In the genomic region with DNA sequence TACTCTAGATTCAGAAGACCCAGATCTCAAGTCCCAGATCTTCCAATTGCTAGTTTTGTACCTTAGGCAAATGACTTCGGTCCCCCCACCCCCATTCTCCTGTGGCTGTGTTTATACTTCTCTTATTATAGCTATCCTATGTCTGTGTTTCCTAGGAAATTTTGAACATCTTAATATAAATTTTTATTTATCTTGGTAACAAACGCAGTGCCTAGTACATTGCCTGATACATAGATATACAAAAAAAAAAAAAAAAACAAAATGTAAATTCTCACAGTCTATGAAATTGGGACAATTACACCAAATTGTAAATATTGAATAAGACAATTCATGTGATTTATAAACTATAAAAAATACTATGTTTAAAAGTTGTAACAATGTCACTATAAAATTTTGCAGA, we compare ENCODE assay signal across 18 cellular contexts.
A peak's percentile ranks its signal among the peaks of the same experiment; 100 is the strongest.
DNase-seq lines count a peak whose midpoint lies in the region; ATAC-seq and TF ChIP-seq lines count a peak whose summit lies in the region.
"Had no signal": no experiment of that assay in that cellular context is flagged by ENCODE, and none has a peak within 500 bp of the region (broad histone marks: within the 10 kb centered on the region; RNA-seq: fewer than 3 reads in every experiment).

No MANE protein-coding gene starts in this region.

- no peaks in the 10 kb centered on the region for H3K27me3 Mint-ChIP-seq in GM23338 (ENCODE audit: insufficient read depth, low read depth, poor library complexity)
- no peaks in the 10 kb centered on the region for H3K27me3 Mint-ChIP-seq in nephron progenitor cell (ENCODE audit: low read depth, poor library complexity)
- H3K27me3 Mint-ChIP-seq in activated T-cell treated with anti-CD3 and anti-CD28 coated beads, Interleukin-2, amount 50 U/mL, for 24 hours = peaks cover 35% of the 10 kb centered on the region

- no peaks in the 10 kb centered on the region for H4K20me1 ChIP-seq in GM23338 (replicated peaks; ENCODE audit: insufficient read depth)

- H3K27ac Mint-ChIP-seq in GM23338 (no peak overlapping the region), nephron progenitor cell (no peak overlapping the region)
- H3K27ac Mint-ChIP-seq in activated T-cell treated with anti-CD3 and anti-CD28 coated beads, Interleukin-2, amount 50 U/mL, for 24 hours = no peak overlapping the region
- H3K27ac Mint-ChIP-seq: activated CD8-positive, alpha-beta memory T cell treated with anti-CD3 and anti-CD28 coated beads, Interleukin-2, amount 10 ng/mL, durations not matched to agents 7 days and 5 days; activated naive CD8-positive, alpha-beta T cell treated with anti-CD3 and anti-CD28 coated beads, Interleukin-2, amount 50 U/mL, for 24 hours; CD8-positive, alpha-beta T cell had no signal

- H3K79me2 ChIP-seq in GM23338 (replicated peaks; ENCODE audit: insufficient read depth) = no peaks in the 10 kb centered on the region
- H3K79me2 ChIP-seq in parathyroid adenoma = no peaks in the 10 kb centered on the region

- H2AFZ ChIP-seq in GM23338 = no peak overlapping the region
- peak overlapping the region; percentile 86 for H2AFZ ChIP-seq in parathyroid adenoma

- peaks cover 20% of the 10 kb centered on the region for H3K4me1 ChIP-seq in GM23338 (ENCODE audit: insufficient read depth)
- H3K4me1 ChIP-seq in SJCRH30 = peaks cover 29% of the 10 kb centered on the region
- peaks cover 11 to 22% of the 10 kb centered on the region in 2 donors for H3K4me1 ChIP-seq in duodenal mucosa (ENCODE audit: control insufficient read depth in 1 of 2, insufficient read depth in 2 of 2, low read length in 2 of 2)
- H3K4me1 ChIP-seq in parathyroid adenoma = no peaks in the 10 kb centered on the region

- H3K27ac ChIP-seq in GM23338 (ENCODE audit: low read depth) = no peak overlapping the region
- peak overlapping the region; percentile 91 for H3K27ac ChIP-seq in SJCRH30
- H3K27ac ChIP-seq in duodenal mucosa (ENCODE audit: low read depth, low read length) = peak overlapping the region; percentile 30
- H3K27ac ChIP-seq in parathyroid adenoma = peak overlapping the region; percentile 77

- DNase-seq in GM23338 (ENCODE audit: low spot score) (no peak), SJCRH30 (no peak), nephron progenitor cell (no peak), NCI-H2107 (lab: John Stamatoyannopoulos, UW) (no peak)
- no peak for DNase-seq in activated T-cell treated with anti-CD3 and anti-CD28 coated beads, Interleukin-2, amount 50 U/mL, for 24 hours
- DNase-seq: activated CD4-positive, alpha-beta T cell treated with anti-CD3 and anti-CD28 coated beads for 4 hours; activated CD8-positive, alpha-beta memory T cell treated with anti-CD3 and anti-CD28 coated beads, Interleukin-2, amount 10 ng/mL, durations not matched to agents 7 days and 5 days; activated effector memory CD4-positive, alpha-beta T cell treated with Interleukin-2 at 50 U/mL for 16 hours; activated naive CD8-positive, alpha-beta T cell treated with anti-CD3 and anti-CD28 coated beads, Interleukin-2, amount 50 U/mL, for 24 hours; CD8-positive, alpha-beta T cell; effector CD4-positive, alpha-beta T cell; NCI-H146; NCI-H345; SW 1271 had no signal

- H3K36me3 Mint-ChIP-seq in GM23338 (ENCODE audit: low read depth) (peaks cover 3% of the 10 kb centered on the region; the same call in 1 of the 3 replicates), nephron progenitor cell (ENCODE audit: low read depth) (no peaks in the 10 kb centered on the region)
- H3K36me3 Mint-ChIP-seq in activated T-cell treated with anti-CD3 and anti-CD28 coated beads, Interleukin-2, amount 50 U/mL, for 24 hours (ENCODE audit: low read depth) = no peaks in the 10 kb centered on the region
- H3K36me3 Mint-ChIP-seq: activated CD8-positive, alpha-beta memory T cell treated with anti-CD3 and anti-CD28 coated beads, Interleukin-2, amount 10 ng/mL, durations not matched to agents 7 days and 5 days; CD8-positive, alpha-beta T cell had no signal

- peaks cover 21% of the 10 kb centered on the region for H3K4me1 Mint-ChIP-seq in GM23338
- H3K4me1 Mint-ChIP-seq in nephron progenitor cell = peaks cover 15% of the 10 kb centered on the region
- peaks cover 4% of the 10 kb centered on the region for H3K4me1 Mint-ChIP-seq in activated T-cell treated with anti-CD3 and anti-CD28 coated beads, Interleukin-2, amount 50 U/mL, for 24 hours (ENCODE audit: low read depth)
- H3K4me1 Mint-ChIP-seq: activated CD8-positive, alpha-beta memory T cell treated with anti-CD3 and anti-CD28 coated beads, Interleukin-2, amount 10 ng/mL, durations not matched to agents 7 days and 5 days had no signal

- TF ChIP-seq CTCF in GM23338 (conservative IDR thresholded peaks at IDR 0.05; ENCODE audit: low read depth in 2 of 2) (no peak), parathyroid adenoma (IDR thresholded peaks at IDR 0.05) (no peak), nephron progenitor cell (IDR thresholded peaks at IDR 0.05) (no peak)

- H3K27me3 ChIP-seq in GM23338 (ENCODE audit: insufficient read depth) (no peaks in the 10 kb centered on the region), SJCRH30 (no peaks in the 10 kb centered on the region), duodenal mucosa (ENCODE audit: control insufficient read depth in 1 of 2, insufficient read depth in 2 of 2, low read length in 2 of 2) (no peaks in the 10 kb centered on the region), parathyroid adenoma (ENCODE audit: control insufficient read depth, insufficient read depth, low read length) (no peaks in the 10 kb centered on the region)
- H3K27me3 ChIP-seq: right atrium auricular region had no signal

- H3F3A ChIP-seq in GM23338 (replicated peaks; ENCODE audit: low read depth) = no peaks in the 10 kb centered on the region

- H3K4me3 ChIP-seq in GM23338 = no peak overlapping the region
- peak overlapping the region; percentile 53 for H3K4me3 ChIP-seq in SJCRH30
- no peak overlapping the region for H3K4me3 ChIP-seq in duodenal mucosa (ENCODE audit: low read depth in 1 of 2, low read length in 2 of 2)
- no peak overlapping the region for H3K4me3 ChIP-seq in parathyroid adenoma (ENCODE audit: low read depth, low read length)
- H3K4me3 ChIP-seq: right atrium auricular region had no signal

- no peaks in the 10 kb centered on the region for H3K9me3 Mint-ChIP-seq in GM23338
- H3K9me3 Mint-ChIP-seq in nephron progenitor cell = no peaks in the 10 kb centered on the region
- no peaks in the 10 kb centered on the region for H3K9me3 Mint-ChIP-seq in activated T-cell treated with anti-CD3 and anti-CD28 coated beads, Interleukin-2, amount 50 U/mL, for 24 hours
- H3K9me3 Mint-ChIP-seq: activated naive CD8-positive, alpha-beta T cell treated with anti-CD3 and anti-CD28 coated beads, Interleukin-2, amount 50 U/mL, for 24 hours; CD8-positive, alpha-beta T cell had no signal

- H3K4me3 Mint-ChIP-seq in GM23338 (no peak overlapping the region), nephron progenitor cell (no peak overlapping the region)
- no peak overlapping the region for H3K4me3 Mint-ChIP-seq in activated T-cell treated with anti-CD3 and anti-CD28 coated beads, Interleukin-2, amount 50 U/mL, for 24 hours
- H3K4me3 Mint-ChIP-seq: activated CD8-positive, alpha-beta memory T cell treated with anti-CD3 and anti-CD28 coated beads, Interleukin-2, amount 10 ng/mL, durations not matched to agents 7 days and 5 days; activated naive CD8-positive, alpha-beta T cell treated with anti-CD3 and anti-CD28 coated beads, Interleukin-2, amount 50 U/mL, for 24 hours; CD8-positive, alpha-beta T cell had no signal

- ATAC-seq in GM23338 = no peak
- no peak for ATAC-seq in GM18519 (IDR thresholded peaks at IDR 0.05; ENCODE audit: low FRiP score, unreplicated experiment)
- ATAC-seq: activated CD8-positive, alpha-beta memory T cell treated with anti-CD3 and anti-CD28 coated beads, Interleukin-2, amount 10 ng/mL, durations not matched to agents 7 days and 5 days; activated naive CD8-positive, alpha-beta T cell treated with anti-CD3 and anti-CD28 coated beads, Interleukin-2, amount 50 U/mL, for 24 hours; CD8-positive, alpha-beta T cell had no signal

- H3K4me2 ChIP-seq in GM23338 = 0 out of 2 replicates have a peak overlapping the region, but pooled peaks have one; percentile 57
- no peak overlapping the region for H3K4me2 ChIP-seq in parathyroid adenoma (ENCODE audit: low read length)

- H3K36me3 ChIP-seq in GM23338 (ENCODE audit: insufficient read depth) (no peaks in the 10 kb centered on the region), SJCRH30 (no peaks in the 10 kb centered on the region), duodenal mucosa (ENCODE audit: control insufficient read depth in 1 of 2, insufficient read depth in 2 of 2, low read length in 2 of 2) (no peaks in the 10 kb centered on the region), parathyroid adenoma (ENCODE audit: control insufficient read depth, insufficient read depth, low read length) (no peaks in the 10 kb centered on the region)
- H3K36me3 ChIP-seq: right atrium auricular region had no signal

- no peaks in the 10 kb centered on the region for H3K9me3 ChIP-seq in SJCRH30 (replicated peaks)
- H3K9me3 ChIP-seq in duodenal mucosa (ENCODE audit: control insufficient read depth in 1 of 2, low read length in 2 of 2) = no peaks in the 10 kb centered on the region
- H3K9me3 ChIP-seq in parathyroid adenoma (ENCODE audit: control insufficient read depth, low read length) = no peaks in the 10 kb centered on the region
- H3K9me3 ChIP-seq: right atrium auricular region had no signal

- H3K9ac ChIP-seq in duodenal mucosa (ENCODE audit: low read depth in 1 of 2, low read length in 2 of 2) (no peak overlapping the region), parathyroid adenoma (no peak overlapping the region)

- H3K9me2 ChIP-seq in GM23338 (ENCODE audit: insufficient read depth) = peaks cover 9% of the 10 kb centered on the region; the same call in 1 of the 2 replicates

TF ChIP-seq in GM23338, 12 proteins besides CTCF, POLR2A, EP300 and RAD21 (continues in another document):
- TF ChIP-seq POLR2AphosphoS5 (IDR thresholded peaks at IDR 0.05; ENCODE audit: low read depth) (no peak), ZNF331 (CRISPR knock-in tag; IDR thresholded peaks at IDR 0.05; ENCODE audit: low read depth) (no peak), ZNF114 (CRISPR knock-in tag; IDR thresholded peaks at IDR 0.05) (no peak), EZH2phosphoT487 (IDR thresholded peaks at IDR 0.05; ENCODE audit: unreplicated experiment) (no peak)
